In the genomic region with DNA sequence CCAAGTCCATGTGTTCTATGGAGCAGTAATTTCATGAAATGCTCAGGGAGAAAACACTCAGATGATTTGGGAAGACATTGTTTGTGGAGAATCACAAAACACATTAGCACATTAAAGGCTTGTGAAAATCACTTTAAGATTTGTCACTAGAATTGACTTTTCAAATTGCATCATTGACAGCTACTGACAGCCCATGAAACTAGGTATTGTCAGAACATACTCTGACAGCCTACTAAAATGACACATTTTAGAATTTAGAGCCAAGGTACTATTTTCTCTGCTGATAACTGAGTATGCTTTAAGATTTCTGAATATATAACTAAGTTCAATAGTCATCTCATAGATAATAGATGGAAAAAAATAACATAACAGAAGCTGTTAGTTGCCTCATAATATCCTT, we compare ENCODE assay signal across 27 cellular contexts.
"Had no signal": no experiment of that assay in that cellular context is flagged by ENCODE, and none has a peak within 500 bp of the region (broad histone marks: within the 10 kb centered on the region; RNA-seq: fewer than 3 reads in every experiment).

No MANE protein-coding gene starts in this region.

- H3K36me3 Mint-ChIP-seq: neural progenitor cell; stimulated activated naive B cell treated with anti-CD40 and anti-IgM and Interleukin-4, amounts not matched to agents 10 μg/mL and 1 μg/mL and 100 μg/mL, for 72 hours had no signal

- H3K4me2 ChIP-seq: neural progenitor cell, smooth muscle cell had no signal

- H3K27ac Mint-ChIP-seq: naive B cell; natural killer cell treated with Interleukin-12 subunit alpha and Interleukin-12 subunit beta and Interleukin-15 and Interleukin-18, amount 100 ng/mL, for 72 hours; nephron progenitor cell; neural progenitor cell; stimulated activated naive B cell treated with anti-CD40 and anti-IgM and Interleukin-4, amounts not matched to agents 10 μg/mL and 1 μg/mL and 100 μg/mL, for 72 hours; stimulated activated naive CD8-positive, alpha-beta T cell treated with anti-CD3 and anti-CD28 coated beads, Interleukin-15, Interleukin-2, amounts not matched to agents 100 ng/mL and 50 ng/mL, for 24 hours had no signal

- H3K4me1 ChIP-seq: neural progenitor cell, pancreas, prostate gland, spleen, stomach, upper lobe of left lung, vagina had no signal

- H3K4me3 Mint-ChIP-seq: naive B cell; naive thymus-derived CD8-positive, alpha-beta T cell; natural killer cell treated with Interleukin-12 subunit alpha and Interleukin-12 subunit beta and Interleukin-15 and Interleukin-18, amount 100 ng/mL, for 72 hours; nephron progenitor cell; neural progenitor cell; stimulated activated naive B cell treated with anti-CD40 and anti-IgM and Interleukin-4, amounts not matched to agents 10 μg/mL and 1 μg/mL and 100 μg/mL, for 72 hours; stimulated activated naive CD8-positive, alpha-beta T cell treated with anti-CD3 and anti-CD28 coated beads, Interleukin-15, Interleukin-2, amounts not matched to agents 100 ng/mL and 50 ng/mL, for 24 hours had no signal

- H3K4me1 Mint-ChIP-seq: naive B cell; neural progenitor cell; stimulated activated naive B cell treated with anti-CD40 and anti-IgM and Interleukin-4, amounts not matched to agents 10 μg/mL and 1 μg/mL and 100 μg/mL, for 72 hours had no signal

- H3K9me3 ChIP-seq: pancreas, prostate gland, stomach, testis, upper lobe of left lung, vagina had no signal

- H2AFZ ChIP-seq: neural progenitor cell had no signal

- H3K9me3 Mint-ChIP-seq: natural killer cell treated with Interleukin-12 subunit alpha and Interleukin-12 subunit beta and Interleukin-15 and Interleukin-18, amount 100 ng/mL, for 72 hours; stimulated activated naive CD8-positive, alpha-beta T cell treated with anti-CD3 and anti-CD28 coated beads, Interleukin-15, Interleukin-2, amounts not matched to agents 100 ng/mL and 50 ng/mL, for 24 hours had no signal

- H3K27ac ChIP-seq: neural progenitor cell, pancreas, prostate gland, skin epidermis, spleen, stomach, testis, tibial nerve, upper lobe of left lung, vagina had no signal

- H3K27me3 Mint-ChIP-seq: naive thymus-derived CD8-positive, alpha-beta T cell; natural killer cell treated with Interleukin-12 subunit alpha and Interleukin-12 subunit beta and Interleukin-15 and Interleukin-18, amount 100 ng/mL, for 72 hours; stimulated activated naive CD8-positive, alpha-beta T cell treated with anti-CD3 and anti-CD28 coated beads, Interleukin-15, Interleukin-2, amounts not matched to agents 100 ng/mL and 50 ng/mL, for 24 hours had no signal

- H3K36me3 ChIP-seq: neural progenitor cell, pancreas, prostate gland, upper lobe of left lung, vagina had no signal

- H3K4me3 ChIP-seq: neural progenitor cell, pancreas, prostate gland, skin epidermis, smooth muscle cell, spleen, stomach, testis, tibial nerve, upper lobe of left lung, vagina had no signal

- DNase-seq: naive B cell; naive thymus-derived CD8-positive, alpha-beta T cell; nephron progenitor cell; occipital lobe; pancreas; right cardiac atrium; spleen; stimulated activated CD4-positive, alpha-beta T cell treated with anti-CD3 and anti-CD28 coated beads, Interleukin-12 subunit alpha, Interleukin-12 subunit beta, amount 100 ng/mL, for 4 hours; stimulated activated CD4-positive, alpha-beta T cell treated with anti-CD3 and anti-CD28 coated beads, Interleukin-1b, Interleukin-23, amount 100 ng/mL, for 48 hours; stimulated activated CD4-positive, alpha-beta T cell treated with anti-CD3 and anti-CD28 coated beads, Interleukin-4, amount 100 ng/mL, for 1 hour; stimulated activated CD4-positive, alpha-beta T cell treated with anti-CD3 and anti-CD28 coated beads, Interleukin-4, amount 100 ng/mL, for 4 hours; stimulated activated CD8-positive, alpha-beta memory T cell treated with anti-CD3 and anti-CD28 coated beads, Interleukin-4, amount 100 ng/mL, for 48 hours; stimulated activated naive B cell treated with anti-CD40 and anti-IgM and Interleukin-4, amounts not matched to agents 10 μg/mL and 1 μg/mL and 100 μg/mL, for 72 hours; stimulated activated naive CD4-positive, alpha-beta T cell treated with Interleukin-2 at 50 U/mL for 16 hours; stomach; testis; trophoblast cell; upper lobe of left lung had no signal

- H3K27me3 ChIP-seq: neural progenitor cell, pancreas, spleen, stomach, testis, tibial nerve, upper lobe of left lung, vagina had no signal

- ATAC-seq: naive thymus-derived CD8-positive, alpha-beta T cell; natural killer cell treated with Interleukin-12 subunit alpha and Interleukin-12 subunit beta and Interleukin-15 and Interleukin-18, amount 100 ng/mL, for 72 hours; pancreas; right cardiac atrium; sciatic nerve; stimulated activated naive B cell treated with anti-CD40 and anti-IgM and Interleukin-4, amounts not matched to agents 10 μg/mL and 1 μg/mL and 100 μg/mL, for 72 hours had no signal
